ENCODE assay signal across 18 cellular contexts in genomic region chr9:137149942-137150484, GRCh38. TPM values are rescaled to one million over a fixed set of nuclear protein-coding genes. Genes with fewer than 3 reads are reported as not detected.
DNase-seq lines count a peak whose midpoint lies in the region; ATAC-seq and TF ChIP-seq lines count a peak whose summit lies in the region.
"Had no signal": no experiment of that assay in that cellular context is flagged by ENCODE, and none has a peak within 500 bp of the region (broad histone marks: within the 10 kb centered on the region; RNA-seq: fewer than 3 reads in every experiment).

No MANE protein-coding gene starts in this region.

- H3K4me3 Mint-ChIP-seq in CD8-positive, alpha-beta memory T cell, result no peak overlapping the region
- H3K4me3 Mint-ChIP-seq: brain; endodermal cell; T-helper 1 cell treated with Interleukin-12 subunit alpha and Interleukin-12 subunit beta and Interleukin-4 antibody, amounts not matched to agents 30 μg/mL and 1 μg/mL, for 36 hours had no signal

- H3K4me1 Mint-ChIP-seq in CD8-positive, alpha-beta memory T cell, result peaks cover 0 to 1% (median 0%) of the 10 kb centered on the region in 3 donors
- H3K4me1 Mint-ChIP-seq: brain, endodermal cell had no signal

- no peaks in the 10 kb centered on the region for H3K4me1 ChIP-seq in CD8-positive, alpha-beta memory T cell (ENCODE audit: insufficient read depth, low read length)
- peaks cover 11% of the 10 kb centered on the region for H3K4me1 ChIP-seq in HUES6 (ENCODE audit: control insufficient read depth, insufficient read depth, low read length)
- H3K4me1 ChIP-seq: gastroesophageal sphincter, psoas muscle had no signal

- H3K9me3 ChIP-seq in CD8-positive, alpha-beta memory T cell (ENCODE audit: low read length), result no peaks in the 10 kb centered on the region
- peaks cover 7% of the 10 kb centered on the region; the same call in 1 of the 2 replicates for H3K9me3 ChIP-seq in HUES6 (ENCODE audit: control insufficient read depth, insufficient read depth, low read depth, low read length)
- H3K9me3 ChIP-seq: gastroesophageal sphincter, psoas muscle had no signal

- peaks cover 3 to 11% of the 10 kb centered on the region in 2 donors for H3K27me3 Mint-ChIP-seq in CD8-positive, alpha-beta memory T cell

- peak overlapping the region in 1 of 8 donors; percentile 50 for H3K27ac Mint-ChIP-seq in CD8-positive, alpha-beta memory T cell
- H3K27ac Mint-ChIP-seq: brain; endodermal cell; T-helper 1 cell treated with Interleukin-12 subunit alpha and Interleukin-12 subunit beta and Interleukin-4 antibody, amounts not matched to agents 30 μg/mL and 1 μg/mL, for 36 hours had no signal

- no peak for DNase-seq in CD8-positive, alpha-beta memory T cell
- DNase-seq in DMS79 (lab: John Stamatoyannopoulos, UW), result no peak
- no peak for DNase-seq in NCI-H526 treated with DMSO at 0.1 percent for 48 hours (lab: John Stamatoyannopoulos, UW)
- DNase-seq: activated effector memory CD4-positive, alpha-beta T cell treated with anti-CD3 and anti-CD28 coated beads, Interleukin-2, amount 50 U/mL, for 16 hours; IMR-90; kidney glomerular epithelial cell; NCI-H187 had no signal

- H3K27ac ChIP-seq in CD8-positive, alpha-beta memory T cell (ENCODE audit: low read depth, low read length), result peak overlapping the region; percentile 38
- no peak overlapping the region for H3K27ac ChIP-seq in HUES6 (ENCODE audit: low read depth, low read length)
- H3K27ac ChIP-seq in VCaP, result peak overlapping the region; percentile 40; the same call in 1 of the 2 replicates
- H3K27ac ChIP-seq: gastroesophageal sphincter, psoas muscle had no signal

- peak; percentile 22 for ATAC-seq in GM21447 (IDR thresholded peaks at IDR 0.05; ENCODE audit: unreplicated experiment)
- ATAC-seq in HG02973 (IDR thresholded peaks at IDR 0.05; ENCODE audit: unreplicated experiment), result no peak
- ATAC-seq in HG03108 (IDR thresholded peaks at IDR 0.05; ENCODE audit: unreplicated experiment), result no peak
- ATAC-seq: gastroesophageal sphincter had no signal

- no peaks in the 10 kb centered on the region for H3K36me3 ChIP-seq in CD8-positive, alpha-beta memory T cell (ENCODE audit: insufficient read depth, low read length)
- no peaks in the 10 kb centered on the region for H3K36me3 ChIP-seq in HUES6 (ENCODE audit: control insufficient read depth, insufficient read depth, low read length)
- H3K36me3 ChIP-seq: gastroesophageal sphincter had no signal

- H3K27me3 ChIP-seq in CD8-positive, alpha-beta memory T cell (ENCODE audit: insufficient read depth, low read length, poor library complexity, severe bottlenecking), result no peaks in the 10 kb centered on the region
- H3K27me3 ChIP-seq in HUES6 (ENCODE audit: control insufficient read depth, insufficient read depth, low read length), result peaks cover 44% of the 10 kb centered on the region

- POLR2A ChIA-PET in CD8-positive, alpha-beta memory T cell (lab: Charles Lee), result interaction anchor here (0.6 kb wide), 1 partner anchor 20 kb away, joined by 3 read pairs; no protein-coding TSS in a partner anchor

- H3K9me3 Mint-ChIP-seq in CD8-positive, alpha-beta memory T cell, result no peaks in the 10 kb centered on the region
- H3K9me3 Mint-ChIP-seq: endodermal cell; T-helper 1 cell treated with Interleukin-12 subunit alpha and Interleukin-12 subunit beta and Interleukin-4 antibody, amounts not matched to agents 30 μg/mL and 1 μg/mL, for 36 hours had no signal

- no peak for TF ChIP-seq CTCF in VCaP (conservative IDR thresholded peaks at IDR 0.05)

- H3K36me3 Mint-ChIP-seq in CD8-positive, alpha-beta memory T cell, result no peaks in the 10 kb centered on the region

- CTCF ChIA-PET in CD8-positive, alpha-beta memory T cell (lab: Charles Lee), result interaction anchor here (0.7 to 1.7 kb wide), 3 partner anchors 24 to 87 kb away, joined by 3 to 4 read pairs (median 3); no protein-coding TSS in a partner anchor

- no peak overlapping the region for H3K4me3 ChIP-seq in CD8-positive, alpha-beta memory T cell (ENCODE audit: low read length)
- H3K4me3 ChIP-seq in HUES6 (ENCODE audit: low read depth, low read length), result peak overlapping the region; percentile 37
- H3K4me3 ChIP-seq: gastroesophageal sphincter, psoas muscle had no signal

- no peak overlapping the region for H3K9ac ChIP-seq in HUES6 (ENCODE audit: low read length)

RNA-seq across cellular contexts. Expression of gene GRIN1, which starts 11.1 kb away (rescaled TPM):
- total RNA-seq in CD8-positive, alpha-beta memory T cell, result not detected
- polyA plus RNA-seq in CD8-positive, alpha-beta memory T cell, result not detected
- total RNA-seq: IMR-90, psoas muscle had no signal

RNA-seq across cellular contexts. Expression of gene LRRC26, which starts 19.8 kb away (rescaled TPM):
- not detected for total RNA-seq in CD8-positive, alpha-beta memory T cell
- not detected for polyA plus RNA-seq in CD8-positive, alpha-beta memory T cell
- total RNA-seq: Daoy, IMR-90, psoas muscle had no signal
- polyA plus RNA-seq: IMR-90, psoas muscle had no signal

RNA-seq across cellular contexts. Expression of gene TMEM210, which starts 21.8 kb away (rescaled TPM):
- total RNA-seq in CD8-positive, alpha-beta memory T cell, result not detected
- polyA plus RNA-seq in CD8-positive, alpha-beta memory T cell, result not detected
- total RNA-seq: Daoy, gastroesophageal sphincter, IMR-90, psoas muscle had no signal
- polyA plus RNA-seq: IMR-90, psoas muscle had no signal

RNA-seq across cellular contexts. Expression of gene DPP7, which starts 35.5 kb away (rescaled TPM):
- total RNA-seq in CD8-positive, alpha-beta memory T cell, result 100 to 1,000 TPM; 294 to 308 TPM
- polyA plus RNA-seq in CD8-positive, alpha-beta memory T cell, result 158 TPM

RNA-seq across cellular contexts. Expression of gene ANAPC2, which starts 38.3 kb away (rescaled TPM):
- total RNA-seq in CD8-positive, alpha-beta memory T cell, result 10 to 100 TPM; 50.2 to 57.0 TPM
- 5.4 TPM for polyA plus RNA-seq in CD8-positive, alpha-beta memory T cell
